ENCODE assay signal across 17 cellular contexts in the genomic region with DNA sequence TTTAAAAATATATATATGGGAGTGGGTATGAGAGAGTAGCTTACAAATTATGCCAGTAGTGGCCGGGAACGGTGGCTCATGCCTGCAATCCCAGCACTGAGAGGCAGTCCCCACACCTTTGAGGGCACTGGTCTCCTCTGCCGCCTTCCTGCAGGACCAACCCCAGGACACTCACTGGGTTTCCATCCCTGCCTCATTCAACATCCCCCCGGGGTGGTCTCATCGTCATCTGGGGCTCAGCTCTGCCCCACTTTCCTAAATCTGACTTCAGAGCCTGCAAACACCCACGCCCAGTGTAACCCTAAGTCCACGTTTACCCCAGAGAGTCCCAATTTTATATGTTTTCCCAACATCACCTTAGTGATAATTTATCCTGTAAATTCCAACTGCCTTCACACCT.
DNase-seq lines count a peak whose midpoint lies in the region; ATAC-seq and TF ChIP-seq lines count a peak whose summit lies in the region.
"Had no signal": no experiment of that assay in that cellular context is flagged by ENCODE, and none has a peak within 500 bp of the region (broad histone marks: within the 10 kb centered on the region; RNA-seq: fewer than 3 reads in every experiment).

No MANE protein-coding gene starts in this region.

- H3K4me3 Mint-ChIP-seq in endothelial cell (ENCODE audit: unreplicated experiment): no peak overlapping the region
- H3K4me3 Mint-ChIP-seq: CD8-positive, alpha-beta memory T cell had no signal

- H3K27me3 Mint-ChIP-seq in endothelial cell (ENCODE audit: unreplicated experiment): peaks cover 2% of the 10 kb centered on the region

- no peak overlapping the region for H3K4me3 ChIP-seq in tibial artery
- H3K4me3 ChIP-seq: BLaER1, HAP-1 had no signal

- intact Hi-C loops in posterior vena cava (cut with DNase I) (no loop called here), tibial artery (cut with DNase I; ENCODE audit: low total_unique reads) (loop anchor here (10.0 kb wide), 1 partner anchor 92 kb away; the partner anchor contains the start of gene DIP2C)

- H3K27ac Mint-ChIP-seq in endothelial cell (ENCODE audit: unreplicated experiment): peak overlapping the region; percentile 50
- H3K27ac Mint-ChIP-seq: CD8-positive, alpha-beta memory T cell had no signal

- H3K4me1 Mint-ChIP-seq in endothelial cell (ENCODE audit: unreplicated experiment): peaks cover 15% of the 10 kb centered on the region
- H3K4me1 Mint-ChIP-seq: CD8-positive, alpha-beta memory T cell had no signal

- peak; percentile 4 for DNase-seq in activated CD4-positive, CD25-positive, alpha-beta regulatory T cell treated with anti-CD3 and anti-CD28 coated beads, Interleukin-2, amount 50 U/mL, for 72 hours
- no peak for DNase-seq in endothelial cell (ENCODE audit: low spot score)
- peak; percentile 56 for DNase-seq in posterior vena cava (ENCODE audit: low spot score)
- peak; percentile 7 to 53 for DNase-seq in tibial artery
- DNase-seq in activated effector memory CD4-positive, alpha-beta T cell treated with anti-CD3 and anti-CD28 coated beads, Interleukin-2, amount 50 U/mL, for 16 hours: no peak
- DNase-seq: AML-193; CD8-positive, alpha-beta memory T cell; DND-41; GDM1; GOT3 had no signal

- H3K36me3 ChIP-seq in tibial artery: no peaks in the 10 kb centered on the region
- H3K36me3 ChIP-seq: HAP-1 had no signal

- no peaks in the 10 kb centered on the region for H3K36me3 Mint-ChIP-seq in endothelial cell (ENCODE audit: low read depth, unreplicated experiment)
- H3K36me3 Mint-ChIP-seq: CD8-positive, alpha-beta memory T cell had no signal

- no peaks in the 10 kb centered on the region for H3K9me3 ChIP-seq in tibial artery
- H3K9me3 ChIP-seq: BLaER1, Caco-2, HAP-1 had no signal

- no peaks in the 10 kb centered on the region for H3K9me3 Mint-ChIP-seq in endothelial cell (ENCODE audit: unreplicated experiment)
- H3K9me3 Mint-ChIP-seq: CD8-positive, alpha-beta memory T cell had no signal

- TF ChIP-seq CTCF in endothelial cell (IDR thresholded peaks at IDR 0.05; ENCODE audit: unreplicated experiment): no peak
- TF ChIP-seq CTCF in tibial artery (IDR thresholded peaks at IDR 0.05): no peak

- no peak overlapping the region for H3K27ac ChIP-seq in tibial artery
- H3K27ac ChIP-seq: 22Rv1, BLaER1 had no signal

- no peaks in the 10 kb centered on the region for H3K27me3 ChIP-seq in tibial artery
- H3K27me3 ChIP-seq: BLaER1 had no signal

- no peak for ATAC-seq in activated CD4-positive, CD25-positive, alpha-beta regulatory T cell treated with anti-CD3 and anti-CD28 coated beads, Interleukin-2, amount 50 U/mL, for 24 hours
- ATAC-seq in HG02588 (IDR thresholded peaks at IDR 0.05; ENCODE audit: unreplicated experiment) (no peak), HG03135 (IDR thresholded peaks at IDR 0.05; ENCODE audit: unreplicated experiment) (no peak)

- H3K4me1 ChIP-seq in tibial artery: peaks cover 0 to 27% (median 7%) of the 10 kb centered on the region in 4 donors
- H3K4me1 ChIP-seq: Caco-2, HAP-1 had no signal

Comparison
In these comparisons a context has a peak if more than half of its experiments do, and no peak if none do; other contexts are left out.
1. DNase-seq: peak in activated CD4-positive, CD25-positive, alpha-beta regulatory T cell treated with anti-CD3 and anti-CD28 coated beads, Interleukin-2, amount 50 U/mL, for 72 hours (single experiment), posterior vena cava (single experiment) and tibial artery (2 of 2); none in endothelial cell (single experiment) and activated effector memory CD4-positive, alpha-beta T cell treated with anti-CD3 and anti-CD28 coated beads, Interleukin-2, amount 50 U/mL, for 16 hours (single experiment).